ENCODE assay signal across 1 cellular context in genomic region chr5:133321833-133322420, GRCh38.
TF ChIP-seq lines count a peak whose summit lies in the region.

No MANE protein-coding gene starts in this region.

TF ChIP-seq in GM12878, 131 proteins besides CTCF, POLR2A, EP300 and RAD21 (continued from another document and continues in another):
- TF ChIP-seq, protein P1, sequence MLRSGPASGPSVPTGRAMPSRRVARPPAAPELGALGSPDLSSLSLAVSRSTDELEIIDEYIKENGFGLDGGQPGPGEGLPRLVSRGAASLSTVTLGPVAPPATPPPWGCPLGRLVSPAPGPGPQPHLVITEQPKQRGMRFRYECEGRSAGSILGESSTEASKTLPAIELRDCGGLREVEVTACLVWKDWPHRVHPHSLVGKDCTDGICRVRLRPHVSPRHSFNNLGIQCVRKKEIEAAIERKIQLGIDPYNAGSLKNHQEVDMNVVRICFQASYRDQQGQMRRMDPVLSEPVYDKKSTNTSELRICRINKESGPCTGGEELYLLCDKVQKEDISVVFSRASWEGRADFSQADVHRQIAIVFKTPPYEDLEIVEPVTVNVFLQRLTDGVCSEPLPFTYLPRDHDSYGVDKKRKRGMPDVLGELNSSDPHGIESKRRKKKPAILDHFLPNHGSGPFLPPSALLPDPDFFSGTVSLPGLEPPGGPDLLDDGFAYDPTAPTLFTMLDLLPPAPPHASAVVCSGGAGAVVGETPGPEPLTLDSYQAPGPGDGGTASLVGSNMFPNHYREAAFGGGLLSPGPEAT (IDR thresholded peaks at IDR 0.05; ENCODE audit: low read depth): peak; percentile 93
- TF ChIP-seq POLR2AphosphoS2 (IDR thresholded peaks at IDR 0.05; ENCODE audit: low read depth, low read length) (no peak), NBN (IDR thresholded peaks at IDR 0.05) (0 out of 2 replicates have a peak, but pooled peaks have one; percentile 64), JUNB (IDR thresholded peaks at IDR 0.05) (peak; percentile 63), NFIC (IDR thresholded peaks at IDR 0.05; ENCODE audit: low read depth, low read length) (peak; percentile 75), BCL3 (IDR thresholded peaks at IDR 0.05; ENCODE audit: borderline replicate concordance, insufficient read depth, low read depth, low read length, poor library complexity, severe bottlenecking) (peak; percentile 56), FOXM1 (IDR thresholded peaks at IDR 0.05; ENCODE audit: low read depth, low read length) (0 out of 2 replicates have a peak, but pooled peaks have one; percentile 68), IRF4 (IDR thresholded peaks at IDR 0.05; ENCODE audit: low read depth, low read length) (peak; percentile 61; the same call in 1 of the 2 replicates), ATF2 (IDR thresholded peaks at IDR 0.05; ENCODE audit: low read length) (0 out of 2 replicates have a peak, but pooled peaks have one; percentile 23), SMAD1 (IDR thresholded peaks at IDR 0.05; ENCODE audit: low read depth, partially characterized antibody) (no peak), MXI1 (IDR thresholded peaks at IDR 0.05; ENCODE audit: low read depth, low read length) (peak; percentile 51; the same call in 1 of the 2 replicates), RELA (IDR thresholded peaks at IDR 0.05; ENCODE audit: borderline replicate concordance, partially characterized antibody) (peak; percentile 95), EGR1 (IDR thresholded peaks at IDR 0.05; ENCODE audit: borderline replicate concordance in 1 of 2, low read depth in 2 of 2, low read length in 2 of 2) (peak; percentile 85 to 100), TBL1XR1 (IDR thresholded peaks at IDR 0.05; ENCODE audit: low read depth, low read length) (peak; percentile 27; the same call in 1 of the 2 replicates), IKZF1 (conservative IDR thresholded peaks at IDR 0.05) (peak; percentile 85), BCL11A (IDR thresholded peaks at IDR 0.05; ENCODE audit: low read depth, low read length) (peak; percentile 54; the same call in 1 of the 2 replicates), MTA3 (IDR thresholded peaks at IDR 0.05; ENCODE audit: borderline replicate concordance, low read length) (0 out of 2 replicates have a peak, but pooled peaks have one; percentile 82), MLLT1 (IDR thresholded peaks at IDR 0.05) (peak; percentile 43; the same call in 1 of the 2 replicates), BACH1 (IDR thresholded peaks at IDR 0.05; ENCODE audit: borderline replicate concordance) (peak; percentile 14; the same call in 1 of the 2 replicates), BRCA1 (IDR thresholded peaks at IDR 0.05; ENCODE audit: low read depth, low read length) (no peak), TCF12 (IDR thresholded peaks at IDR 0.05; ENCODE audit: low read depth, low read length) (peak; percentile 98), PAX5 (IDR thresholded peaks at IDR 0.05; ENCODE audit: borderline replicate concordance, low read depth, low read length) (peak; percentile 65; the same call in 1 of the 2 replicates), CBX5 (IDR thresholded peaks at IDR 0.05; ENCODE audit: low read depth) (peak; percentile 70; the same call in 1 of the 2 replicates), ATF7 (IDR thresholded peaks at IDR 0.05; ENCODE audit: low read depth) (peak; percentile 84), ZSCAN29 (IDR thresholded peaks at IDR 0.05) (no peak)
- TF ChIP-seq, protein P2, sequence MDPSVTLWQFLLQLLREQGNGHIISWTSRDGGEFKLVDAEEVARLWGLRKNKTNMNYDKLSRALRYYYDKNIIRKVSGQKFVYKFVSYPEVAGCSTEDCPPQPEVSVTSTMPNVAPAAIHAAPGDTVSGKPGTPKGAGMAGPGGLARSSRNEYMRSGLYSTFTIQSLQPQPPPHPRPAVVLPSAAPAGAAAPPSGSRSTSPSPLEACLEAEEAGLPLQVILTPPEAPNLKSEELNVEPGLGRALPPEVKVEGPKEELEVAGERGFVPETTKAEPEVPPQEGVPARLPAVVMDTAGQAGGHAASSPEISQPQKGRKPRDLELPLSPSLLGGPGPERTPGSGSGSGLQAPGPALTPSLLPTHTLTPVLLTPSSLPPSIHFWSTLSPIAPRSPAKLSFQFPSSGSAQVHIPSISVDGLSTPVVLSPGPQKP (IDR thresholded peaks at IDR 0.05; ENCODE audit: low read depth, low read length): no peak
- TF ChIP-seq, protein P3, sequence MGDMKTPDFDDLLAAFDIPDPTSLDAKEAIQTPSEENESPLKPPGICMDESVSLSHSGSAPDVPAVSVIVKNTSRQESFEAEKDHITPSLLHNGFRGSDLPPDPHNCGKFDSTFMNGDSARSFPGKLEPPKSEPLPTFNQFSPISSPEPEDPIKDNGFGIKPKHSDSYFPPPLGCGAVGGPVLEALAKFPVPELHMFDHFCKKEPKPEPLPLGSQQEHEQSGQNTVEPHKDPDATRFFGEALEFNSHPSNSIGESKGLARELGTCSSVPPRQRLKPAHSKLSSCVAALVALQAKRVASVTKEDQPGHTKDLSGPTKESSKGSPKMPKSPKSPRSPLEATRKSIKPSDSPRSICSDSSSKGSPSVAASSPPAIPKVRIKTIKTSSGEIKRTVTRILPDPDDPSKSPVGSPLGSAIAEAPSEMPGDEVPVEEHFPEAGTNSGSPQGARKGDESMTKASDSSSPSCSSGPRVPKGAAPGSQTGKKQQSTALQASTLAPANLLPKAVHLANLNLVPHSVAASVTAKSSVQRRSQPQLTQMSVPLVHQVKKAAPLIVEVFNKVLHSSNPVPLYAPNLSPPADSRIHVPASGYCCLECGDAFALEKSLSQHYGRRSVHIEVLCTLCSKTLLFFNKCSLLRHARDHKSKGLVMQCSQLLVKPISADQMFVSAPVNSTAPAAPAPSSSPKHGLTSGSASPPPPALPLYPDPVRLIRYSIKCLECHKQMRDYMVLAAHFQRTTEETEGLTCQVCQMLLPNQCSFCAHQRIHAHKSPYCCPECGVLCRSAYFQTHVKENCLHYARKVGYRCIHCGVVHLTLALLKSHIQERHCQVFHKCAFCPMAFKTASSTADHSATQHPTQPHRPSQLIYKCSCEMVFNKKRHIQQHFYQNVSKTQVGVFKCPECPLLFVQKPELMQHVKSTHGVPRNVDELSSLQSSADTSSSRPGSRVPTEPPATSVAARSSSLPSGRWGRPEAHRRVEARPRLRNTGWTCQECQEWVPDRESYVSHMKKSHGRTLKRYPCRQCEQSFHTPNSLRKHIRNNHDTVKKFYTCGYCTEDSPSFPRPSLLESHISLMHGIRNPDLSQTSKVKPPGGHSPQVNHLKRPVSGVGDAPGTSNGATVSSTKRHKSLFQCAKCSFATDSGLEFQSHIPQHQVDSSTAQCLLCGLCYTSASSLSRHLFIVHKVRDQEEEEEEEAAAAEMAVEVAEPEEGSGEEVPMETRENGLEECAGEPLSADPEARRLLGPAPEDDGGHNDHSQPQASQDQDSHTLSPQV (IDR thresholded peaks at IDR 0.05): no peak
- TF ChIP-seq, protein P4, sequence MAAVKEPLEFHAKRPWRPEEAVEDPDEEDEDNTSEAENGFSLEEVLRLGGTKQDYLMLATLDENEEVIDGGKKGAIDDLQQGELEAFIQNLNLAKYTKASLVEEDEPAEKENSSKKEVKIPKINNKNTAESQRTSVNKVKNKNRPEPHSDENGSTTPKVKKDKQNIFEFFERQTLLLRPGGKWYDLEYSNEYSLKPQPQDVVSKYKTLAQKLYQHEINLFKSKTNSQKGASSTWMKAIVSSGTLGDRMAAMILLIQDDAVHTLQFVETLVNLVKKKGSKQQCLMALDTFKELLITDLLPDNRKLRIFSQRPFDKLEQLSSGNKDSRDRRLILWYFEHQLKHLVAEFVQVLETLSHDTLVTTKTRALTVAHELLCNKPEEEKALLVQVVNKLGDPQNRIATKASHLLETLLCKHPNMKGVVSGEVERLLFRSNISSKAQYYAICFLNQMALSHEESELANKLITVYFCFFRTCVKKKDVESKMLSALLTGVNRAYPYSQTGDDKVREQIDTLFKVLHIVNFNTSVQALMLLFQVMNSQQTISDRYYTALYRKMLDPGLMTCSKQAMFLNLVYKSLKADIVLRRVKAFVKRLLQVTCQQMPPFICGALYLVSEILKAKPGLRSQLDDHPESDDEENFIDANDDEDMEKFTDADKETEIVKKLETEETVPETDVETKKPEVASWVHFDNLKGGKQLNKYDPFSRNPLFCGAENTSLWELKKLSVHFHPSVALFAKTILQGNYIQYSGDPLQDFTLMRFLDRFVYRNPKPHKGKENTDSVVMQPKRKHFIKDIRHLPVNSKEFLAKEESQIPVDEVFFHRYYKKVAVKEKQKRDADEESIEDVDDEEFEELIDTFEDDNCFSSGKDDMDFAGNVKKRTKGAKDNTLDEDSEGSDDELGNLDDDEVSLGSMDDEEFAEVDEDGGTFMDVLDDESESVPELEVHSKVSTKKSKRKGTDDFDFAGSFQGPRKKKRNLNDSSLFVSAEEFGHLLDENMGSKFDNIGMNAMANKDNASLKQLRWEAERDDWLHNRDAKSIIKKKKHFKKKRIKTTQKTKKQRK (IDR thresholded peaks at IDR 0.05; ENCODE audit: low read depth, low read length): no peak
- TF ChIP-seq, protein P5, sequence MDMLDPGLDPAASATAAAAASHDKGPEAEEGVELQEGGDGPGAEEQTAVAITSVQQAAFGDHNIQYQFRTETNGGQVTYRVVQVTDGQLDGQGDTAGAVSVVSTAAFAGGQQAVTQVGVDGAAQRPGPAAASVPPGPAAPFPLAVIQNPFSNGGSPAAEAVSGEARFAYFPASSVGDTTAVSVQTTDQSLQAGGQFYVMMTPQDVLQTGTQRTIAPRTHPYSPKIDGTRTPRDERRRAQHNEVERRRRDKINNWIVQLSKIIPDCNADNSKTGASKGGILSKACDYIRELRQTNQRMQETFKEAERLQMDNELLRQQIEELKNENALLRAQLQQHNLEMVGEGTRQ (IDR thresholded peaks at IDR 0.05; ENCODE audit: borderline replicate concordance, low read depth, low read length): no peak
- TF ChIP-seq, protein P6, sequence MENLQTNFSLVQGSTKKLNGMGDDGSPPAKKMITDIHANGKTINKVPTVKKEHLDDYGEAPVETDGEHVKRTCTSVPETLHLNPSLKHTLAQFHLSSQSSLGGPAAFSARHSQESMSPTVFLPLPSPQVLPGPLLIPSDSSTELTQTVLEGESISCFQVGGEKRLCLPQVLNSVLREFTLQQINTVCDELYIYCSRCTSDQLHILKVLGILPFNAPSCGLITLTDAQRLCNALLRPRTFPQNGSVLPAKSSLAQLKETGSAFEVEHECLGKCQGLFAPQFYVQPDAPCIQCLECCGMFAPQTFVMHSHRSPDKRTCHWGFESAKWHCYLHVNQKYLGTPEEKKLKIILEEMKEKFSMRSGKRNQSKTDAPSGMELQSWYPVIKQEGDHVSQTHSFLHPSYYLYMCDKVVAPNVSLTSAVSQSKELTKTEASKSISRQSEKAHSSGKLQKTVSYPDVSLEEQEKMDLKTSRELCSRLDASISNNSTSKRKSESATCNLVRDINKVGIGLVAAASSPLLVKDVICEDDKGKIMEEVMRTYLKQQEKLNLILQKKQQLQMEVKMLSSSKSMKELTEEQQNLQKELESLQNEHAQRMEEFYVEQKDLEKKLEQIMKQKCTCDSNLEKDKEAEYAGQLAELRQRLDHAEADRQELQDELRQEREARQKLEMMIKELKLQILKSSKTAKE (IDR thresholded peaks at IDR 0.05; ENCODE audit: low read depth, poor library complexity, severe bottlenecking): peak; percentile 42
